1 cellular context compared by ENCODE assay signal in the genomic region with DNA sequence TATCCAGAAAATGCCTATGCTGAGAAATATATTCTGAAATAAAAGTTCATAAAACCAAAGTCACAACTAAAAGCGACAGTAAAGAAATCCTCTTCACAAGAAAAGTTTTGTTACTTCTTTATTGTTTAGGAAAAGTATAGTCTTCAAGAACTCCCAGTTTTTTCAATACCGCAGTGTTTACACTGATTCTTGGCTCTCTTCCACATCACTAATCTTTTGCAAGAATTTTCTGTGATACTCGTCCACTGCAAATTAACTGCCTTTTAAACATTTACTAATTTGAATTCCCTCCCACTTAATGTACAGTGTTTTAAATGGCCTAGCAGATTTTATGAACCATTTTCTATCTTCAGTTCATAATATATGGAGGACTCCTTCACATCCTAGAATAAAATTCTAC.
TF ChIP-seq lines count a peak whose summit lies in the region.

No MANE protein-coding gene starts in this region.

TF ChIP-seq in GM23338, 12 proteins besides CTCF, POLR2A, EP300 and RAD21 (continued from another document):
- no peak for TF ChIP-seq POLR2AphosphoS5 (IDR thresholded peaks at IDR 0.05; ENCODE audit: low read depth)
- TF ChIP-seq STAT1 (IDR thresholded peaks at IDR 0.05; ENCODE audit: unreplicated experiment), result no peak
- no peak for TF ChIP-seq ZNF114 (CRISPR knock-in tag; IDR thresholded peaks at IDR 0.05)
- no peak for TF ChIP-seq EZH2phosphoT487 (IDR thresholded peaks at IDR 0.05; ENCODE audit: unreplicated experiment)
- no peak for TF ChIP-seq JUNB (IDR thresholded peaks at IDR 0.05; ENCODE audit: unreplicated experiment)
- no peak for TF ChIP-seq ETS1 (IDR thresholded peaks at IDR 0.05)
- no peak for TF ChIP-seq ZNF462 (CRISPR knock-in tag; IDR thresholded peaks at IDR 0.05)
